Comparison of ENCODE assay signal across 1 cellular context in the genomic region with DNA sequence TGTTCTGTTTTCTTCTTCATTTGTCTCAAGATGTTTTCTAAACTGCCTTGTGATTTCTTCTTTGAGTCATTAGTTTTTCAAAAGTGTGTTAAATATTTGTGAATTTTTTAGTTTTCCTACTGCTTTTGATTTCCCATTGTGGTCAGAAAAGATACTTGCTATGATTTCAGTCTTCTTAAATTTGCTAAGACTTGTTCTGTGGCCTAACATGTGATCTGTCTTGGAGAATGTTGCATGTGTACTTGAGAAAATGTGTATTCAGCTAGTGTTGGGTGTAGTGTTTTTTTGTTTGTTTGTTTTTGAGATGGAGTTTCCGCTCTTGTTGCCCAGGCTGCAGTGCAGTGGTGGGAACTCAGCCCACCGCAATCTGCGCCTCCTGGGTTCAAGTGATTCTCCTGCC.
TF ChIP-seq lines count a peak whose summit lies in the region.

No MANE protein-coding gene starts in this region.

TF ChIP-seq in GM23338, 12 proteins besides CTCF, POLR2A, EP300 and RAD21:
- TF ChIP-seq JUNB (IDR thresholded peaks at IDR 0.05; ENCODE audit: unreplicated experiment) (no peak), STAT1 (IDR thresholded peaks at IDR 0.05; ENCODE audit: unreplicated experiment) (no peak), EZH2phosphoT487 (IDR thresholded peaks at IDR 0.05; ENCODE audit: unreplicated experiment) (no peak), EZH2 (IDR thresholded peaks at IDR 0.05; ENCODE audit: low read depth, unreplicated experiment) (no peak)
- TF ChIP-seq, protein P1, sequence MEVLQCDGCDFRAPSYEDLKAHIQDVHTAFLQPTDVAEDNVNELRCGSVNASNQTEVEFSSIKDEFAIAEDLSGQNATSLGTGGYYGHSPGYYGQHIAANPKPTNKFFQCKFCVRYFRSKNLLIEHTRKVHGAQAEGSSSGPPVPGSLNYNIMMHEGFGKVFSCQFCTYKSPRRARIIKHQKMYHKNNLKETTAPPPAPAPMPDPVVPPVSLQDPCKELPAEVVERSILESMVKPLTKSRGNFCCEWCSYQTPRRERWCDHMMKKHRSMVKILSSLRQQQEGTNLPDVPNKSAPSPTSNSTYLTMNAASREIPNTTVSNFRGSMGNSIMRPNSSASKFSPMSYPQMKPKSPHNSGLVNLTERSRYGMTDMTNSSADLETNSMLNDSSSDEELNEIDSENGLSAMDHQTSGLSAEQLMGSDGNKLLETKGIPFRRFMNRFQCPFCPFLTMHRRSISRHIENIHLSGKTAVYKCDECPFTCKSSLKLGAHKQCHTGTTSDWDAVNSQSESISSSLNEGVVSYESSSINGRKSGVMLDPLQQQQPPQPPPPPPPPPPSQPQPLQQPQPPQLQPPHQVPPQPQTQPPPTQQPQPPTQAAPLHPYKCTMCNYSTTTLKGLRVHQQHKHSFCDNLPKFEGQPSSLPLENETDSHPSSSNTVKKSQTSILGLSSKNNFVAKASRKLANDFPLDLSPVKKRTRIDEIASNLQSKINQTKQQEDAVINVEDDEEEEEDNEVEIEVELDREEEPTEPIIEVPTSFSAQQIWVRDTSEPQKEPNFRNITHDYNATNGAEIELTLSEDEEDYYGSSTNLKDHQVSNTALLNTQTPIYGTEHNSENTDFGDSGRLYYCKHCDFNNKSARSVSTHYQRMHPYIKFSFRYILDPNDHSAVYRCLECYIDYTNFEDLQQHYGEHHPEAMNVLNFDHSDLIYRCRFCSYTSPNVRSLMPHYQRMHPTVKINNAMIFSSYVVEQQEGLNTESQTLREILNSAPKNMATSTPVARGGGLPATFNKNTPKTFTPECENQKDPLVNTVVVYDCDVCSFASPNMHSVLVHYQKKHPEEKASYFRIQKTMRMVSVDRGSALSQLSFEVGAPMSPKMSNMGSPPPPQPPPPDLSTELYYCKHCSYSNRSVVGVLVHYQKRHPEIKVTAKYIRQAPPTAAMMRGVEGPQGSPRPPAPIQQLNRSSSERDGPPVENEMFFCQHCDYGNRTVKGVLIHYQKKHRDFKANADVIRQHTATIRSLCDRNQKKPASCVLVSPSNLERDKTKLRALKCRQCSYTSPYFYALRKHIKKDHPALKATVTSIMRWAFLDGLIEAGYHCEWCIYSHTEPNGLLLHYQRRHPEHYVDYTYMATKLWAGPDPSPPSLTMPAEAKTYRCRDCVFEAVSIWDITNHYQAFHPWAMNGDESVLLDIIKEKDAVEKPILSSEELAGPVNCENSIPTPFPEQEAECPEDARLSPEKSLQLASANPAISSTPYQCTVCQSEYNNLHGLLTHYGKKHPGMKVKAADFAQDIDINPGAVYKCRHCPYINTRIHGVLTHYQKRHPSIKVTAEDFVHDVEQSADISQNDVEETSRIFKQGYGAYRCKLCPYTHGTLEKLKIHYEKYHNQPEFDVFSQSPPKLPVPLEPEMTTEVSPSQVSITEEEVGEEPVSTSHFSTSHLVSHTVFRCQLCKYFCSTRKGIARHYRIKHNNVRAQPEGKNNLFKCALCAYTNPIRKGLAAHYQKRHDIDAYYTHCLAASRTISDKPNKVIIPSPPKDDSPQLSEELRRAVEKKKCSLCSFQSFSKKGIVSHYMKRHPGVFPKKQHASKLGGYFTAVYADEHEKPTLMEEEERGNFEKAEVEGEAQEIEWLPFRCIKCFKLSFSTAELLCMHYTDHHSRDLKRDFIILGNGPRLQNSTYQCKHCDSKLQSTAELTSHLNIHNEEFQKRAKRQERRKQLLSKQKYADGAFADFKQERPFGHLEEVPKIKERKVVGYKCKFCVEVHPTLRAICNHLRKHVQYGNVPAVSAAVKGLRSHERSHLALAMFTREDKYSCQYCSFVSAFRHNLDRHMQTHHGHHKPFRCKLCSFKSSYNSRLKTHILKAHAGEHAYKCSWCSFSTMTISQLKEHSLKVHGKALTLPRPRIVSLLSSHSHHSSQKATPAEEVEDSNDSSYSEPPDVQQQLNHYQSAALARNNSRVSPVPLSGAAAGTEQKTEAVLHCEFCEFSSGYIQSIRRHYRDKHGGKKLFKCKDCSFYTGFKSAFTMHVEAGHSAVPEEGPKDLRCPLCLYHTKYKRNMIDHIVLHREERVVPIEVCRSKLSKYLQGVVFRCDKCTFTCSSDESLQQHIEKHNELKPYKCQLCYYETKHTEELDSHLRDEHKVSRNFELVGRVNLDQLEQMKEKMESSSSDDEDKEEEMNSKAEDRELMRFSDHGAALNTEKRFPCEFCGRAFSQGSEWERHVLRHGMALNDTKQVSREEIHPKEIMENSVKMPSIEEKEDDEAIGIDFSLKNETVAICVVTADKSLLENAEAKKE (CRISPR knock-in tag; IDR thresholded peaks at IDR 0.05), result no peak
TF ChIP-seq in GM23338: peak in this region for 0.
